1 cellular context compared by ENCODE assay signal in genomic region chr1:116569776-116570357, GRCh38.
A peak's percentile ranks its signal among the peaks of the same experiment; 100 is the strongest.
TF ChIP-seq lines count a peak whose summit lies in the region.

No MANE protein-coding gene starts in this region.

TF ChIP-seq in K562, 482 proteins besides CTCF, POLR2A, EP300 and RAD21 (continued from another document and continues in another):
- TF ChIP-seq BCLAF1 (IDR thresholded peaks at IDR 0.05; ENCODE audit: borderline replicate concordance in 1 of 2, control insufficient read depth in 1 of 2, low read depth in 2 of 2, low read length in 1 of 2) (no peak), SRSF9 (IDR thresholded peaks at IDR 0.05; ENCODE audit: borderline replicate concordance, low read depth, low read length) (no peak), ZNF133 (CRISPR knock-in tag; IDR thresholded peaks at IDR 0.05) (no peak), RCOR1 (IDR thresholded peaks at IDR 0.05; ENCODE audit: borderline replicate concordance in 1 of 2, low read depth in 2 of 2, low read length in 2 of 2) (peak in 1 of 2 experiments; percentile 83; a peak in 3 of 4 replicates), ARHGAP35 (IDR thresholded peaks at IDR 0.05; ENCODE audit: partially characterized antibody) (no peak), TOE1 (IDR thresholded peaks at IDR 0.05; ENCODE audit: borderline replicate concordance) (no peak), TOE1 (CRISPR knock-in tag; IDR thresholded peaks at IDR 0.05; ENCODE audit: borderline replicate concordance, low read depth) (0 out of 2 replicates have a peak, but pooled peaks have one; percentile 63), ZFP30 (CRISPR knock-in tag; IDR thresholded peaks at IDR 0.05; ENCODE audit: borderline replicate concordance) (no peak), SREBF2 (CRISPR knock-in tag; IDR thresholded peaks at IDR 0.05) (no peak), FIP1L1 (IDR thresholded peaks at IDR 0.05; ENCODE audit: low read depth, low read length, poor library complexity, severe bottlenecking) (no peak), NR2C2 (CRISPR knock-in tag; IDR thresholded peaks at IDR 0.05) (0 out of 2 replicates have a peak, but pooled peaks have one; percentile 32), NR2C2 (tag; IDR thresholded peaks at IDR 0.05) (no peak), HOMEZ (CRISPR knock-in tag; IDR thresholded peaks at IDR 0.05) (no peak), CBX8 (IDR thresholded peaks at IDR 0.05; ENCODE audit: borderline replicate concordance, extremely low read depth, low read depth, low read length, poor library complexity, severe bottlenecking) (no peak), RBM17 (IDR thresholded peaks at IDR 0.05; ENCODE audit: borderline replicate concordance, low read depth, low read length) (no peak), EHMT2 (IDR thresholded peaks at IDR 0.05) (no peak), ZNF280B (CRISPR knock-in tag; IDR thresholded peaks at IDR 0.05) (no peak), ELF4 (CRISPR knock-in tag; IDR thresholded peaks at IDR 0.05) (peak; percentile 39; the same call in 1 of the 2 replicates), MYBL2 (IDR thresholded peaks at IDR 0.05; ENCODE audit: low read depth) (no peak), MYBL2 (CRISPR knock-in tag; IDR thresholded peaks at IDR 0.05; ENCODE audit: borderline replicate concordance) (no peak), ZNF174 (CRISPR knock-in tag; IDR thresholded peaks at IDR 0.05) (no peak), ATF2 (CRISPR knock-in tag; IDR thresholded peaks at IDR 0.05) (no peak), BCL6 (CRISPR knock-in tag; IDR thresholded peaks at IDR 0.05) (no peak), ZKSCAN8 (CRISPR knock-in tag; IDR thresholded peaks at IDR 0.05) (no peak), ETV5 (CRISPR knock-in tag; IDR thresholded peaks at IDR 0.05; ENCODE audit: low read depth) (no peak), GATAD2A (IDR thresholded peaks at IDR 0.05) (no peak), ZNF444 (CRISPR knock-in tag; IDR thresholded peaks at IDR 0.05) (no peak), ZBTB43 (CRISPR knock-in tag; IDR thresholded peaks at IDR 0.05) (no peak), SMARCC2 (IDR thresholded peaks at IDR 0.05; ENCODE audit: low read depth) (no peak), NEUROD1 (IDR thresholded peaks at IDR 0.05; ENCODE audit: borderline replicate concordance, low read depth, low read length, partially characterized antibody) (no peak), ZNF780A (CRISPR knock-in tag; IDR thresholded peaks at IDR 0.05) (no peak), NCOR1 (IDR thresholded peaks at IDR 0.05) (no peak), MXI1 (IDR thresholded peaks at IDR 0.05; ENCODE audit: low read depth, low read length) (no peak), CC2D1A (IDR thresholded peaks at IDR 0.05) (no peak), CGGBP1 (CRISPR knock-in tag; IDR thresholded peaks at IDR 0.05) (0 out of 2 replicates have a peak, but pooled peaks have one; percentile 6), PTBP1 (IDR thresholded peaks at IDR 0.05; ENCODE audit: low read depth, low read length) (no peak), TSHZ1 (CRISPR knock-in tag; IDR thresholded peaks at IDR 0.05) (no peak), HEY1 (CRISPR knock-in tag; IDR thresholded peaks at IDR 0.05; ENCODE audit: borderline replicate concordance) (no peak), RREB1 (CRISPR knock-in tag; IDR thresholded peaks at IDR 0.05) (no peak), ZNF707 (CRISPR knock-in tag; conservative IDR thresholded peaks at IDR 0.05) (no peak), SMAD3 (CRISPR knock-in tag; conservative IDR thresholded peaks at IDR 0.05) (no peak), CHD1 (IDR thresholded peaks at IDR 0.05; ENCODE audit: low read length) (no peak), NCOA1 (IDR thresholded peaks at IDR 0.05; ENCODE audit: low read depth) (no peak), BDP1 (IDR thresholded peaks at IDR 0.05; ENCODE audit: insufficient read depth, insufficient read length) (no peak), TGIF2 (CRISPR knock-in tag; IDR thresholded peaks at IDR 0.05) (no peak), MAFG (tag; conservative IDR thresholded peaks at IDR 0.05) (no peak), SUPT5H (IDR thresholded peaks at IDR 0.05) (no peak), RBM39 (optimal IDR thresholded peaks at IDR 0.05; ENCODE audit: low read depth, low read length) (peak; percentile 46), RBM15 (IDR thresholded peaks at IDR 0.05; ENCODE audit: insufficient read depth, low read length) (no peak)
